9 cellular contexts compared by ENCODE assay signal in genomic region chr17:1177099-1177996, GRCh38. TPM values are rescaled to one million over a fixed set of nuclear protein-coding genes. Genes with fewer than 3 reads are reported as not detected.
A peak's percentile ranks its signal among the peaks of the same experiment; 100 is the strongest.
DNase-seq lines count a peak whose midpoint lies in the region; ATAC-seq and TF ChIP-seq lines count a peak whose summit lies in the region.
"Had no signal": no experiment of that assay in that cellular context is flagged by ENCODE, and none has a peak within 500 bp of the region (broad histone marks: within the 10 kb centered on the region; RNA-seq: fewer than 3 reads in every experiment).

No MANE protein-coding gene starts in this region.

- intact Hi-C loops in HCT116 (cut with micrococcal nuclease) (no loop called here), ascending aorta (cut with DNase I) (no loop called here), sciatic nerve (cut with DNase I) (no loop called here)

- no peak overlapping the region for H3K9ac ChIP-seq in HCT116 (ENCODE audit: low read length)

- no peaks in the 10 kb centered on the region for H4K20me1 ChIP-seq in HCT116 (ENCODE audit: insufficient read depth)

- peak overlapping the region; percentile 8 for H3K4me3 ChIP-seq in AG04449 (ENCODE audit: low read depth, low read length)
- H3K4me3 ChIP-seq in HCT116 (replicated peaks in 1 of 2; ENCODE audit: low read depth in 1 of 2, low read length in 2 of 2), result no peak overlapping the region
- H3K4me3 ChIP-seq in ascending aorta, result no peak overlapping the region

- no peak for TF ChIP-seq RAD21 in HCT116 (IDR thresholded peaks at IDR 0.05; ENCODE audit: low read depth)

- H3K27me3 ChIP-seq in HCT116 (ENCODE audit: insufficient read depth, low read length), result no peaks in the 10 kb centered on the region
- no peaks in the 10 kb centered on the region for H3K27me3 ChIP-seq in ascending aorta

- TF ChIP-seq POLR2A in HCT116 (IDR thresholded peaks at IDR 0.05; ENCODE audit: borderline replicate concordance, extremely low read depth, insufficient read depth, insufficient read length), result no peak

- H3K4me1 ChIP-seq in HCT116 (ENCODE audit: control insufficient read depth in 1 of 2, insufficient read depth in 2 of 2, low read length in 2 of 2), result peaks cover 3 to 17% of the 10 kb centered on the region in 2 experiments; a peak in 2 of 4 replicates
- H3K4me1 ChIP-seq in ascending aorta, result peaks cover 3 to 18% of the 10 kb centered on the region in 2 donors

- CTCF ChIA-PET in AG04449 (lab: Yijun Ruan, JAX) (interaction anchor here (0.8 to 6.8 kb wide), 5 partner anchors 9 to 55 kb away, joined by 3 to 57 read pairs (median 7); no protein-coding TSS in a partner anchor), HCT116 (lab: Charles Lee) (interaction anchor here (1.1 kb wide), 1 partner anchor 121 kb away, joined by 3 read pairs; no protein-coding TSS in a partner anchor)

- no peak for DNase-seq in AG04449 (ENCODE audit: low read depth, low spot score)
- no peak for DNase-seq in HCT116 (ENCODE audit: low read depth, low spot score)
- DNase-seq in ascending aorta (ENCODE audit: low spot score in 2 of 2), result no peak
- DNase-seq in iris pigment epithelial cell (ENCODE audit: low read depth), result peak; percentile 33
- DNase-seq in superior temporal gyrus (ENCODE audit: extremely low spot score), result no peak
- no peak for DNase-seq in sciatic nerve (ENCODE audit: low spot score)
- DNase-seq in NCI-H2029 (lab: John Stamatoyannopoulos, UW), result no peak
- DNase-seq: DMS153 had no signal

- H3K36me3 ChIP-seq in HCT116 (ENCODE audit: control insufficient read depth in 1 of 2, insufficient read depth in 2 of 2, low read length in 2 of 2) (no peaks in the 10 kb centered on the region), ascending aorta (no peaks in the 10 kb centered on the region)

- TF ChIP-seq CTCF in AG04449 (IDR thresholded peaks at IDR 0.05; ENCODE audit: insufficient read depth, low read length, missing control alignments) (no peak), HCT116 (IDR thresholded peaks at IDR 0.05 in 2 of 3, conservative IDR thresholded peaks at IDR 0.05 in 1 of 3; ENCODE audit: borderline replicate concordance in 1 of 3, insufficient read depth in 1 of 3, low read depth in 2 of 3, low read length in 2 of 3) (no peak), ascending aorta (IDR thresholded peaks at IDR 0.05) (no peak)

- RAD21 ChIA-PET in HCT116 (lab: Charles Lee; ENCODE audit: low non-redundant PET in 1 of 2, low total read pairs in 2 of 2, uncharacterized antibody in 2 of 2, unreplicated experiment in 2 of 2), result no interaction called here

- H3K27ac ChIP-seq in HCT116 (ENCODE audit: low read depth, low read length) (no peak overlapping the region), ascending aorta (peak overlapping the region; percentile 31 to 51)

- no peaks in the 10 kb centered on the region for H3K9me3 ChIP-seq in HCT116 (ENCODE audit: control insufficient read depth in 1 of 2, insufficient read depth in 1 of 2, low read depth in 1 of 2, low read length in 2 of 2)
- no peaks in the 10 kb centered on the region for H3K9me3 ChIP-seq in ascending aorta

- H2AFZ ChIP-seq in HCT116 (ENCODE audit: low read depth, low read length, poor library complexity, severe bottlenecking), result no peak overlapping the region

- POLR2A ChIA-PET in AG04449 (lab: Yijun Ruan, JAX) (no interaction called here), HCT116 (lab: Charles Lee) (no interaction called here)

- H3K79me2 ChIP-seq in HCT116 (ENCODE audit: insufficient read depth, low read length), result no peaks in the 10 kb centered on the region

- H3K9me2 ChIP-seq in HCT116 (ENCODE audit: insufficient read depth), result no peaks in the 10 kb centered on the region

- H3K4me2 ChIP-seq in HCT116 (ENCODE audit: low read length), result no peak overlapping the region

- BruUV-seq in HCT116 (replicated peaks; lab: Mats Ljungman, UMichigan), result TSS peak; percentile 43

- ATAC-seq in HCT116, result no peak
- no peak for ATAC-seq in sciatic nerve
- ATAC-seq in GM19351 (IDR thresholded peaks at IDR 0.05; ENCODE audit: unreplicated experiment), result no peak

TF ChIP-seq in HCT116, 20 proteins besides CTCF, POLR2A, EP300 and RAD21:
- no peak for TF ChIP-seq YY1 (IDR thresholded peaks at IDR 0.05; ENCODE audit: extremely low read depth, insufficient replicate concordance, low read depth, low read length)

RNA-seq across cellular contexts. Expression of gene ABR, which starts 2.4 kb away (rescaled TPM):
- total RNA-seq in HCT116 (2021; ENCODE audit: unreplicated experiment) (58.5 TPM), ascending aorta (184 TPM), sciatic nerve (110 TPM)
- 55.2 and 59.1 TPM in 2 replicates for polyA plus RNA-seq in HCT116 (2012)
